Comparison of ENCODE assay signal across 8 cellular contexts in the genomic region with DNA sequence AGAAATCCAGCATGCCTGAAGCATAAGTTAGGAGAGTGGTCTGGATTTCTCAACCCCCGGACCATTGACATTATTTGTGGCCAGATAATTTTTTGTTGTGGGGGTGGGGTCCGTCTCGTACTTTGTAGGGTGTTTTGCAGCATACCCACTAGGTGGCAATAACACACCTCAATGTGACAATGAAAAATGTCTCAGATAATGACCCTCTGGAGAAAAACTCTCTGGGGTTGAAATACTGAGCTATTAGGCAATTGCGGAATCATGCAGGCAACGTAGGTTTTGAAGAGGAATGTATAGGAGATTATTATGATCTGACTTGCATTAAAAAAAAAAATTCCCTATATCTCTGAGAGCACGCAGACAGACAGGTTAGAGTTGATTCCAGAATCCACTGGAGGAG. TPM values are rescaled to one million over a fixed set of nuclear protein-coding genes. Genes with fewer than 3 reads are reported as not detected.
DNase-seq lines count a peak whose midpoint lies in the region; ATAC-seq, FAIRE-seq and TF ChIP-seq lines count a peak whose summit lies in the region.
"Had no signal": no experiment of that assay in that cellular context is flagged by ENCODE, and none has a peak within 500 bp of the region (broad histone marks: within the 10 kb centered on the region; RNA-seq: fewer than 3 reads in every experiment).

No MANE protein-coding gene starts in this region.

- H3K36me3 ChIP-seq in lower lobe of right lung: no peaks in the 10 kb centered on the region

- no peaks in the 10 kb centered on the region for H3K4me1 Mint-ChIP-seq in activated CD4-positive, alpha-beta T cell treated with anti-CD3 and anti-CD28 coated beads, Interleukin-2, amount 10 ng/mL, durations not matched to agents 7 days and 5 days
- H3K4me1 Mint-ChIP-seq: naive B cell had no signal

- H3K27me3 Mint-ChIP-seq in activated CD4-positive, alpha-beta T cell treated with anti-CD3 and anti-CD28 coated beads, Interleukin-2, amount 10 ng/mL, durations not matched to agents 7 days and 5 days: peaks cover 13% of the 10 kb centered on the region

- CTCF ChIA-PET in activated CD4-positive, alpha-beta T cell treated with anti-CD3 and anti-CD28 coated beads, Interleukin-2, amount 10 ng/mL, durations not matched to agents 7 days and 5 days (lab: Charles Lee): no interaction called here

- TF ChIP-seq POLR2A in GM12891 (IDR thresholded peaks at IDR 0.05; ENCODE audit: low read depth, low read length): no peak

- H3K9me3 Mint-ChIP-seq in activated CD4-positive, alpha-beta T cell treated with anti-CD3 and anti-CD28 coated beads, Interleukin-2, amount 10 ng/mL, durations not matched to agents 7 days and 5 days: no peaks in the 10 kb centered on the region

- H3K27ac Mint-ChIP-seq in activated CD4-positive, alpha-beta T cell treated with anti-CD3 and anti-CD28 coated beads, Interleukin-2, amount 10 ng/mL, durations not matched to agents 7 days and 5 days: no peak overlapping the region
- H3K27ac Mint-ChIP-seq: naive B cell had no signal

- no peak overlapping the region for H3K4me3 ChIP-seq in lower lobe of right lung

- intact Hi-C loops in lower lobe of right lung (cut with DNase I): no loop called here

- H3K27me3 ChIP-seq in lower lobe of right lung (ENCODE audit: low read depth): no peaks in the 10 kb centered on the region

- no peak for FAIRE-seq in GM12891 (lab: Jason Lieb, UNC)

- H3K36me3 Mint-ChIP-seq in activated CD4-positive, alpha-beta T cell treated with anti-CD3 and anti-CD28 coated beads, Interleukin-2, amount 10 ng/mL, durations not matched to agents 7 days and 5 days (ENCODE audit: low read depth): no peaks in the 10 kb centered on the region

- peak; percentile 9 for DNase-seq in RPMI7951 (ENCODE audit: low read depth)
- DNase-seq in lower lobe of right lung: no peak
- DNase-seq in activated CD4-positive, alpha-beta T cell treated with anti-CD3 and anti-CD28 coated beads, Interleukin-2, amount 10 ng/mL, durations not matched to agents 7 days and 5 days: no peak
- no peak for DNase-seq in GM12891 (ENCODE audit: insufficient read length, low spot score)
- DNase-seq in NCI-H2227 treated with DMSO at 0.1 percent for 48 hours (lab: John Stamatoyannopoulos, UW): no peak
- DNase-seq: naive B cell had no signal

- no peak overlapping the region for H3K4me3 Mint-ChIP-seq in activated CD4-positive, alpha-beta T cell treated with anti-CD3 and anti-CD28 coated beads, Interleukin-2, amount 10 ng/mL, durations not matched to agents 7 days and 5 days
- H3K4me3 Mint-ChIP-seq: naive B cell had no signal

- no peak overlapping the region for H3K27ac ChIP-seq in lower lobe of right lung

- TF ChIP-seq CTCF in lower lobe of right lung (IDR thresholded peaks at IDR 0.05): peak; percentile 27

- ATAC-seq in GM18499 (IDR thresholded peaks at IDR 0.05; ENCODE audit: insufficient read depth, unreplicated experiment) (peak; percentile 53), HG02759 (IDR thresholded peaks at IDR 0.05; ENCODE audit: unreplicated experiment) (peak; percentile 55), lower lobe of right lung (peak; percentile 23 to 42)

- H3K9me3 ChIP-seq in lower lobe of right lung: no peaks in the 10 kb centered on the region

- POLR2A ChIA-PET in activated CD4-positive, alpha-beta T cell treated with anti-CD3 and anti-CD28 coated beads, Interleukin-2, amount 10 ng/mL, durations not matched to agents 7 days and 5 days (lab: Charles Lee): no interaction called here

- no peaks in the 10 kb centered on the region for H3K4me1 ChIP-seq in lower lobe of right lung

TF ChIP-seq in GM12891, 5 proteins besides CTCF, POLR2A, EP300 and RAD21:
- no peak for TF ChIP-seq POLR2AphosphoS5 (IDR thresholded peaks at IDR 0.05; ENCODE audit: low read depth, low read length)
- no peak for TF ChIP-seq SPI1 (IDR thresholded peaks at IDR 0.05; ENCODE audit: low read depth, low read length)
- no peak for TF ChIP-seq PAX5 (IDR thresholded peaks at IDR 0.05; ENCODE audit: insufficient read depth, low read length, severe bottlenecking)

RNA-seq across cellular contexts. Expression of a gene that starts 25.3 kb away (rescaled TPM):
- 5.3 and 6.2 TPM in 2 replicates for total RNA-seq in RPMI7951 (2014; rRNA removed; shearing (Covaris generic))
- total RNA-seq in lower lobe of right lung: 18.7 TPM
- 10 to 100 TPM; 14.0 to 18.0 TPM for total RNA-seq in activated CD4-positive, alpha-beta T cell treated with anti-CD3 and anti-CD28 coated beads, Interleukin-2, amount 10 ng/mL, durations not matched to agents 7 days and 5 days
- polyA plus RNA-seq in GM12891 (2012; ENCODE audit: low read depth, missing spikeins): 6.4 TPM
